1 cellular context compared by ENCODE assay signal in the genomic region with DNA sequence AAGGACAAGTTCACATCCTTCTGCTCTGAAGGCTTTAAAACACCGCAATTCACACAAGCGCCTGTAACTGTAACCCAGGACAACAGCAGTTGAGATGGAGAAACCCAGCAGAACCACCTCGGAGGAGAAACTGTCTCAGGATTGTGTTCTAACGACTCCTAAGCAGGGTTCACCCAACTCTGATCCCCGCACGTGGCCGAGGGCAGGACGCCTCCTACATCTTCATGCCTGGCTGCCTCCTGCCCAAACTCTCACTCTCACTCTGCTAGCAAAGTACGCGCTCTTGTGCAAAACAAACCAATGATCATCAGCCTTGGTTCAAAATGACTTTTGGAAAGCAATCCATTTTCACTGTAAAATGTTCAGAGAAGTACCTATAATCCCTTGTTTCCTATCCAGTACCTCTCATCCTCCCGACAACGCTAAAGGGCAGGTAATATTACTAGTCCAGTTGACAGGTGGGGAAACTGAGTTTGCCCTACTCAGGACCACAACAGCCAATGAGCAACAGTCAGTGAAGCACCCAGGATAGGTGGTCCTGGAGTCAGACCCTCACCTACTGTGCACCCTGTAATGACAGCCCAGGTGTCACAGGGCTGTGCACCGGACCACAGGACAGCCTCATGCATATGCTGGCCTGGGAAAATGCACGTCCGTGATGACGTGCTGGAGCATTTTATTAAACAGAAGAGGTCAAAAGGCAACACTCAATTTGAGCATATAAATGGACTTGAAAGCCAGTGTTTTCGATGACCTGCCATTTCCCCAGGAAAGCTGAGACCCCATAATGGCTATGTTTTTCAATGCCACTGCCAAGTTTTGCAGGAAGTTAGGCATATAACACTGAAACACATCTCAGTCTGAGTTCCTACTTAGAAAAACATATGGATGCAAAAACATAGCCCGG.
TF ChIP-seq lines count a peak whose summit lies in the region.

No MANE protein-coding gene starts in this region.

TF ChIP-seq in GM23338, 12 proteins besides CTCF, POLR2A, EP300 and RAD21 (continued from another document):
- TF ChIP-seq, protein P1, sequence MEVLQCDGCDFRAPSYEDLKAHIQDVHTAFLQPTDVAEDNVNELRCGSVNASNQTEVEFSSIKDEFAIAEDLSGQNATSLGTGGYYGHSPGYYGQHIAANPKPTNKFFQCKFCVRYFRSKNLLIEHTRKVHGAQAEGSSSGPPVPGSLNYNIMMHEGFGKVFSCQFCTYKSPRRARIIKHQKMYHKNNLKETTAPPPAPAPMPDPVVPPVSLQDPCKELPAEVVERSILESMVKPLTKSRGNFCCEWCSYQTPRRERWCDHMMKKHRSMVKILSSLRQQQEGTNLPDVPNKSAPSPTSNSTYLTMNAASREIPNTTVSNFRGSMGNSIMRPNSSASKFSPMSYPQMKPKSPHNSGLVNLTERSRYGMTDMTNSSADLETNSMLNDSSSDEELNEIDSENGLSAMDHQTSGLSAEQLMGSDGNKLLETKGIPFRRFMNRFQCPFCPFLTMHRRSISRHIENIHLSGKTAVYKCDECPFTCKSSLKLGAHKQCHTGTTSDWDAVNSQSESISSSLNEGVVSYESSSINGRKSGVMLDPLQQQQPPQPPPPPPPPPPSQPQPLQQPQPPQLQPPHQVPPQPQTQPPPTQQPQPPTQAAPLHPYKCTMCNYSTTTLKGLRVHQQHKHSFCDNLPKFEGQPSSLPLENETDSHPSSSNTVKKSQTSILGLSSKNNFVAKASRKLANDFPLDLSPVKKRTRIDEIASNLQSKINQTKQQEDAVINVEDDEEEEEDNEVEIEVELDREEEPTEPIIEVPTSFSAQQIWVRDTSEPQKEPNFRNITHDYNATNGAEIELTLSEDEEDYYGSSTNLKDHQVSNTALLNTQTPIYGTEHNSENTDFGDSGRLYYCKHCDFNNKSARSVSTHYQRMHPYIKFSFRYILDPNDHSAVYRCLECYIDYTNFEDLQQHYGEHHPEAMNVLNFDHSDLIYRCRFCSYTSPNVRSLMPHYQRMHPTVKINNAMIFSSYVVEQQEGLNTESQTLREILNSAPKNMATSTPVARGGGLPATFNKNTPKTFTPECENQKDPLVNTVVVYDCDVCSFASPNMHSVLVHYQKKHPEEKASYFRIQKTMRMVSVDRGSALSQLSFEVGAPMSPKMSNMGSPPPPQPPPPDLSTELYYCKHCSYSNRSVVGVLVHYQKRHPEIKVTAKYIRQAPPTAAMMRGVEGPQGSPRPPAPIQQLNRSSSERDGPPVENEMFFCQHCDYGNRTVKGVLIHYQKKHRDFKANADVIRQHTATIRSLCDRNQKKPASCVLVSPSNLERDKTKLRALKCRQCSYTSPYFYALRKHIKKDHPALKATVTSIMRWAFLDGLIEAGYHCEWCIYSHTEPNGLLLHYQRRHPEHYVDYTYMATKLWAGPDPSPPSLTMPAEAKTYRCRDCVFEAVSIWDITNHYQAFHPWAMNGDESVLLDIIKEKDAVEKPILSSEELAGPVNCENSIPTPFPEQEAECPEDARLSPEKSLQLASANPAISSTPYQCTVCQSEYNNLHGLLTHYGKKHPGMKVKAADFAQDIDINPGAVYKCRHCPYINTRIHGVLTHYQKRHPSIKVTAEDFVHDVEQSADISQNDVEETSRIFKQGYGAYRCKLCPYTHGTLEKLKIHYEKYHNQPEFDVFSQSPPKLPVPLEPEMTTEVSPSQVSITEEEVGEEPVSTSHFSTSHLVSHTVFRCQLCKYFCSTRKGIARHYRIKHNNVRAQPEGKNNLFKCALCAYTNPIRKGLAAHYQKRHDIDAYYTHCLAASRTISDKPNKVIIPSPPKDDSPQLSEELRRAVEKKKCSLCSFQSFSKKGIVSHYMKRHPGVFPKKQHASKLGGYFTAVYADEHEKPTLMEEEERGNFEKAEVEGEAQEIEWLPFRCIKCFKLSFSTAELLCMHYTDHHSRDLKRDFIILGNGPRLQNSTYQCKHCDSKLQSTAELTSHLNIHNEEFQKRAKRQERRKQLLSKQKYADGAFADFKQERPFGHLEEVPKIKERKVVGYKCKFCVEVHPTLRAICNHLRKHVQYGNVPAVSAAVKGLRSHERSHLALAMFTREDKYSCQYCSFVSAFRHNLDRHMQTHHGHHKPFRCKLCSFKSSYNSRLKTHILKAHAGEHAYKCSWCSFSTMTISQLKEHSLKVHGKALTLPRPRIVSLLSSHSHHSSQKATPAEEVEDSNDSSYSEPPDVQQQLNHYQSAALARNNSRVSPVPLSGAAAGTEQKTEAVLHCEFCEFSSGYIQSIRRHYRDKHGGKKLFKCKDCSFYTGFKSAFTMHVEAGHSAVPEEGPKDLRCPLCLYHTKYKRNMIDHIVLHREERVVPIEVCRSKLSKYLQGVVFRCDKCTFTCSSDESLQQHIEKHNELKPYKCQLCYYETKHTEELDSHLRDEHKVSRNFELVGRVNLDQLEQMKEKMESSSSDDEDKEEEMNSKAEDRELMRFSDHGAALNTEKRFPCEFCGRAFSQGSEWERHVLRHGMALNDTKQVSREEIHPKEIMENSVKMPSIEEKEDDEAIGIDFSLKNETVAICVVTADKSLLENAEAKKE (CRISPR knock-in tag; IDR thresholded peaks at IDR 0.05): no peak
- TF ChIP-seq, protein P2, sequence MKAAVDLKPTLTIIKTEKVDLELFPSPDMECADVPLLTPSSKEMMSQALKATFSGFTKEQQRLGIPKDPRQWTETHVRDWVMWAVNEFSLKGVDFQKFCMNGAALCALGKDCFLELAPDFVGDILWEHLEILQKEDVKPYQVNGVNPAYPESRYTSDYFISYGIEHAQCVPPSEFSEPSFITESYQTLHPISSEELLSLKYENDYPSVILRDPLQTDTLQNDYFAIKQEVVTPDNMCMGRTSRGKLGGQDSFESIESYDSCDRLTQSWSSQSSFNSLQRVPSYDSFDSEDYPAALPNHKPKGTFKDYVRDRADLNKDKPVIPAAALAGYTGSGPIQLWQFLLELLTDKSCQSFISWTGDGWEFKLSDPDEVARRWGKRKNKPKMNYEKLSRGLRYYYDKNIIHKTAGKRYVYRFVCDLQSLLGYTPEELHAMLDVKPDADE (IDR thresholded peaks at IDR 0.05): no peak
- TF ChIP-seq JUNB (IDR thresholded peaks at IDR 0.05; ENCODE audit: unreplicated experiment): no peak
